ENCODE assay signal across 18 cellular contexts in the genomic region with DNA sequence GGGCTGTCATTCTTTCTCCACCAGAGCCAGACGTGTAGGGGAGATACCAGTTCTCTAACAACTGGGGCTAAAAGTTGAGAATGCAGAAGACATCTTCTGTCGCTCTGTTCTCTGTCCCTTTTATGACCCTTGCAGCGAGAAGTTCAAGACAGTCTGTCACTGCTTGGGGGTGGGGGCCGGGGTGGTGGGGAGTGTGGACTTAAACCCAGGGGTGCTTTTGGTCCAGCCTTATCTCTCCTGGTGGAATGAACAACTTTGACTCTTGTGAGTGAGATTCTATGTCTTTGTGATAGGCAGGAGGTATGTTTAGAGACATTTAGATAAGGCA. TPM values are rescaled to one million over a fixed set of nuclear protein-coding genes. Genes with fewer than 3 reads are reported as not detected.
DNase-seq lines count a peak whose midpoint lies in the region; ATAC-seq and TF ChIP-seq lines count a peak whose summit lies in the region.
"Had no signal": no experiment of that assay in that cellular context is flagged by ENCODE, and none has a peak within 500 bp of the region (broad histone marks: within the 10 kb centered on the region; RNA-seq: fewer than 3 reads in every experiment).

No MANE protein-coding gene starts in this region.

- H2AFZ ChIP-seq in trophoblast cell (ENCODE audit: insufficient read depth, low read length, poor library complexity), result peak overlapping the region; percentile 37

- DNase-seq in cardiac muscle cell (ENCODE audit: low read depth in 1 of 2, low spot score in 1 of 2), result no peak
- DNase-seq in right cardiac atrium, result no peak
- DNase-seq in epithelial cell of prostate (ENCODE audit: low read depth, low spot score), result no peak
- DNase-seq in trophoblast cell, result no peak
- DNase-seq in uterus, result no peak
- DNase-seq in medulla oblongata (ENCODE audit: extremely low spot score), result no peak
- DNase-seq: activated CD4-positive, alpha-beta T cell treated with anti-CD3 and anti-CD28 coated beads for 48 hours; activated CD8-positive, alpha-beta memory T cell treated with anti-CD3 and anti-CD28 coated beads, Interleukin-2, amount 50 U/mL, for 4 hours; activated gamma-delta T cell treated with Interleukin-2 at 50 U/mL for 16 hours; erythroblast; NCI-H2171; stimulated activated CD4-positive, alpha-beta T cell treated with anti-CD3 and anti-CD28 coated beads, Interleukin-4, amount 100 ng/mL, for 1 hour; SW 1271 had no signal

- no peak overlapping the region for H3K23ac ChIP-seq in trophoblast cell (ENCODE audit: low read length)

- no peak overlapping the region for H3K4ac ChIP-seq in trophoblast cell (ENCODE audit: low read depth, low read length)

- no peak for ATAC-seq in right cardiac atrium
- no peak for ATAC-seq in HG02588 (IDR thresholded peaks at IDR 0.05; ENCODE audit: unreplicated experiment)
- no peak for ATAC-seq in HG02642 (IDR thresholded peaks at IDR 0.05; ENCODE audit: poor library complexity, unreplicated experiment)

- no peak overlapping the region for H2BK120ac ChIP-seq in trophoblast cell (ENCODE audit: insufficient read depth, low read length, poor library complexity)

- no peaks in the 10 kb centered on the region for H3K79me1 ChIP-seq in trophoblast cell (ENCODE audit: low read length)

- no peak overlapping the region for H3K14ac ChIP-seq in trophoblast cell (ENCODE audit: low read length)

- 46% methylated on average over 4 of the region's 4 CpGs for WGBS in right cardiac atrium
- no CpG with 5 or more reads among the region's 4 CpGs for WGBS in trophoblast cell (ENCODE audit: extremely low coverage, insufficient coverage, insufficient read length)

- no peaks in the 10 kb centered on the region for H3K79me2 ChIP-seq in trophoblast cell (ENCODE audit: control insufficient read depth, insufficient read depth, low read length, poor library complexity)

- H3K9me3 ChIP-seq in cardiac muscle cell (ENCODE audit: low read depth) (no peaks in the 10 kb centered on the region), right cardiac atrium (ENCODE audit: control insufficient read depth, low read length) (no peaks in the 10 kb centered on the region), trophoblast cell (ENCODE audit: insufficient read depth, low read depth, low read length) (peaks cover 3% of the 10 kb centered on the region), uterus (no peaks in the 10 kb centered on the region)

- no peak overlapping the region for H4K12ac ChIP-seq in trophoblast cell (ENCODE audit: low read depth, low read length)

- no peak overlapping the region for H2AK5ac ChIP-seq in trophoblast cell (ENCODE audit: low read length)

- intact Hi-C loops in right cardiac atrium (cut with DNase I), result no loop called here
- intact Hi-C loops in uterus (cut with DNase I; ENCODE audit: low total_unique reads), result no loop called here

- TF ChIP-seq CTCF in cardiac muscle cell (IDR thresholded peaks at IDR 0.05; ENCODE audit: low read depth, low read length) (no peak), uterus (IDR thresholded peaks at IDR 0.05) (no peak)

- H3K36me3 ChIP-seq in cardiac muscle cell (no peaks in the 10 kb centered on the region), trophoblast cell (ENCODE audit: control insufficient read depth in 1 of 2, insufficient read depth in 2 of 2, low read length in 2 of 2) (no peaks in the 10 kb centered on the region), uterus (no peaks in the 10 kb centered on the region)

- no peak overlapping the region for H3K9ac ChIP-seq in trophoblast cell (ENCODE audit: low read length)

- no peak overlapping the region for H4K91ac ChIP-seq in trophoblast cell (ENCODE audit: low read depth, low read length)

- H2BK5ac ChIP-seq in trophoblast cell (ENCODE audit: low read depth, low read length, poor library complexity), result no peak overlapping the region

- H3K27ac ChIP-seq in cardiac muscle cell (peak overlapping the region; percentile 81), right cardiac atrium (ENCODE audit: low read length) (no peak overlapping the region), epithelial cell of prostate (peak overlapping the region; percentile 22), trophoblast cell (ENCODE audit: low read depth, low read length) (no peak overlapping the region), uterus (peak overlapping the region; percentile 68 to 71)

- H3K4me1 ChIP-seq in cardiac muscle cell (ENCODE audit: low read depth) (peaks cover 27% of the 10 kb centered on the region), right cardiac atrium (ENCODE audit: control insufficient read depth, insufficient read depth, low read length) (peaks cover 4% of the 10 kb centered on the region), trophoblast cell (ENCODE audit: control insufficient read depth in 1 of 2, insufficient read depth in 2 of 2, low read length in 2 of 2) (peaks cover 0 to 2% of the 10 kb centered on the region in 2 experiments), uterus (no peaks in the 10 kb centered on the region)

- TF ChIP-seq POLR2A in uterus (IDR thresholded peaks at IDR 0.05), result no peak

- no peak overlapping the region for H3K18ac ChIP-seq in trophoblast cell (ENCODE audit: low read length)

- H3K4me2 ChIP-seq in trophoblast cell (ENCODE audit: low read length), result no peak overlapping the region

- H3K27me3 ChIP-seq in cardiac muscle cell, result no peaks in the 10 kb centered on the region
- no peaks in the 10 kb centered on the region for H3K27me3 ChIP-seq in right cardiac atrium (ENCODE audit: control insufficient read depth, insufficient read depth)
- H3K27me3 ChIP-seq in trophoblast cell (ENCODE audit: insufficient read depth, low read length), result no peaks in the 10 kb centered on the region
- no peaks in the 10 kb centered on the region for H3K27me3 ChIP-seq in uterus

- H4K8ac ChIP-seq in trophoblast cell (ENCODE audit: low read depth, low read length), result no peak overlapping the region

- H3K4me3 ChIP-seq in cardiac muscle cell (no peak overlapping the region), right cardiac atrium (ENCODE audit: low read length) (no peak overlapping the region), trophoblast cell (ENCODE audit: low read depth, low read length) (no peak overlapping the region), uterus (peak overlapping the region in 1 of 2 donors; percentile 26)

- no peak overlapping the region for H2BK12ac ChIP-seq in trophoblast cell (ENCODE audit: low read length)

RNA-seq across cellular contexts. Expression of a gene that starts 0.8 kb away (rescaled TPM):
- total RNA-seq in cardiac muscle cell (not detected in 2 replicates), right cardiac atrium (10 to 100 TPM; 31.8 to 45.9 (median 40.8) TPM), uterus (100 to 1,000 TPM in 3 of 4 donors, 1 to 10 TPM in 1; 8.5 to 924 (median 281) TPM)
- polyA plus RNA-seq in cardiac muscle cell (0.19 and 0.24 TPM in 2 replicates), right cardiac atrium (174 TPM)
- 0.08 TPM in 1 of 2 replicates, not detected in the other for polyA plus RNA-seq in trophoblast cell (2013)
- total RNA-seq: HT1080 had no signal
- polyA plus RNA-seq: CD14-positive monocyte, keratinocyte had no signal

RNA-seq across cellular contexts. Expression of a gene that starts 41.4 kb away (rescaled TPM):
- 127 and 474 TPM in 2 replicates for total RNA-seq in cardiac muscle cell
- 63.0 and 87.0 TPM in 2 replicates for polyA plus RNA-seq in cardiac muscle cell
- total RNA-seq in right cardiac atrium, result 10 to 100 TPM; 44.7 to 52.4 (median 46.7) TPM
- 31.1 TPM for polyA plus RNA-seq in right cardiac atrium
- 26.5 and 27.1 TPM in 2 replicates for polyA plus RNA-seq in trophoblast cell (2013)
- 100 to 1,000 TPM in 2 of 4 donors, 10 to 100 TPM in 2; 48.2 to 248 (median 106) TPM for total RNA-seq in uterus

Comparison
In these comparisons a context has a peak if more than half of its experiments do, and no peak if none do; other contexts are left out.
1. H3K27ac ChIP-seq: peak in cardiac muscle cell (single experiment), epithelial cell of prostate (single experiment) and uterus (2 of 2); none in right cardiac atrium (single experiment) and trophoblast cell (single experiment).